Comparison of ENCODE assay signal across 1 cellular context in genomic region chr7:605661-606450, GRCh38.
TF ChIP-seq lines count a peak whose summit lies in the region.

No MANE protein-coding gene starts in this region.

TF ChIP-seq in GM12878, 131 proteins besides CTCF, POLR2A, EP300 and RAD21 (continued from another document):
- no peak for TF ChIP-seq CEBPZ (IDR thresholded peaks at IDR 0.05; ENCODE audit: low read depth, low read length)
- TF ChIP-seq, protein P1, sequence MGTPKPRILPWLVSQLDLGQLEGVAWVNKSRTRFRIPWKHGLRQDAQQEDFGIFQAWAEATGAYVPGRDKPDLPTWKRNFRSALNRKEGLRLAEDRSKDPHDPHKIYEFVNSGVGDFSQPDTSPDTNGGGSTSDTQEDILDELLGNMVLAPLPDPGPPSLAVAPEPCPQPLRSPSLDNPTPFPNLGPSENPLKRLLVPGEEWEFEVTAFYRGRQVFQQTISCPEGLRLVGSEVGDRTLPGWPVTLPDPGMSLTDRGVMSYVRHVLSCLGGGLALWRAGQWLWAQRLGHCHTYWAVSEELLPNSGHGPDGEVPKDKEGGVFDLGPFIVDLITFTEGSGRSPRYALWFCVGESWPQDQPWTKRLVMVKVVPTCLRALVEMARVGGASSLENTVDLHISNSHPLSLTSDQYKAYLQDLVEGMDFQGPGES (IDR thresholded peaks at IDR 0.05) = no peak
- no peak for TF ChIP-seq CREM (IDR thresholded peaks at IDR 0.05; ENCODE audit: low read depth)
- TF ChIP-seq TAF1 (IDR thresholded peaks at IDR 0.05; ENCODE audit: borderline replicate concordance, low read depth, low read length) = no peak
